8 cellular contexts compared by ENCODE assay signal in genomic region chr17:10292057-10292931, GRCh38.
DNase-seq lines count a peak whose midpoint lies in the region; FAIRE-seq and TF ChIP-seq lines count a peak whose summit lies in the region.

No MANE protein-coding gene starts in this region.

- POLR2A ChIA-PET in HEK293 (lab: Yijun Ruan, JAX): no interaction called here

- no peaks in the 10 kb centered on the region for H3K9me3 ChIP-seq in HEK293 (ENCODE audit: control insufficient read depth, insufficient read depth, low read depth, low read length)

- no peaks in the 10 kb centered on the region for H3K36me3 ChIP-seq in HEK293 (ENCODE audit: control insufficient read depth in 2 of 2, insufficient read depth in 1 of 2, low read length in 2 of 2)

- no peak overlapping the region for H3K27ac ChIP-seq in HEK293 (ENCODE audit: extremely low read depth, low read depth, low read length)

- TF ChIP-seq POLR2A in lower leg skin (IDR thresholded peaks at IDR 0.05): no peak

- H3K4me1 ChIP-seq in HEK293 (ENCODE audit: control insufficient read depth, insufficient read depth, low read length): no peaks in the 10 kb centered on the region

- TF ChIP-seq CTCF in GM10266 (IDR thresholded peaks at IDR 0.05; ENCODE audit: control insufficient read depth, insufficient read depth, low read depth, missing control alignments) (no peak), HEK293 (tag by site-specific recombination; IDR thresholded peaks at IDR 0.05) (no peak), lower leg skin (IDR thresholded peaks at IDR 0.05) (no peak), D721Med (IDR thresholded peaks at IDR 0.05; ENCODE audit: insufficient read depth, missing control alignments) (no peak)

- CTCF ChIA-PET in HEK293 (lab: Yijun Ruan, JAX): interaction anchor here (0.5 to 11.6 kb wide), 3 partner anchors 323 to 564 kb away, joined by 3 to 326 read pairs (median 6); no protein-coding TSS in a partner anchor

- 54 to 60% methylated on average over 12 of the region's 12 CpGs for WGBS in lower leg skin, 2 donors

- no peak for FAIRE-seq in D721Med (lab: Jason Lieb, UNC)

- DNase-seq in GM10266 (ENCODE audit: extremely low spot score): peak; percentile 42
- peak; percentile 79 for DNase-seq in RPMI7951 (ENCODE audit: low read depth)
- DNase-seq in lower leg skin (ENCODE audit: low spot score in 2 of 2): peak; percentile 36 to 84
- no peak for DNase-seq in NCI-H1417 treated with DMSO at 0.1 percent for 48 hours (lab: John Stamatoyannopoulos, UW)
- DNase-seq in NCI-H1417 (lab: John Stamatoyannopoulos, UW): no peak
- no peak for DNase-seq in activated effector memory CD4-positive, alpha-beta T cell treated with Interleukin-2 at 50 U/mL for 16 hours
- DNase-seq in D721Med (ENCODE audit: insufficient read length, low spot score): no peak

- H3K4me3 ChIP-seq in HEK293 (ENCODE audit: low read depth, low read length) (no peak overlapping the region), lower leg skin (ENCODE audit: low read depth, poor library complexity, severe bottlenecking) (no peak overlapping the region)

- intact Hi-C loops in lower leg skin (cut with DNase I; ENCODE audit: low total_unique reads): no loop called here

TF ChIP-seq in HEK293, 187 proteins besides CTCF, POLR2A, EP300 and RAD21:
- no peak for TF ChIP-seq PRDM1 (tag by site-specific recombination; IDR thresholded peaks at IDR 0.05)
- TF ChIP-seq KLF1 (tag by site-specific recombination; IDR thresholded peaks at IDR 0.05): peak; percentile 77

Comparison
In these comparisons a context has a peak if more than half of its experiments do, and no peak if none do; other contexts are left out.
1. DNase-seq: peak in GM10266 (single experiment), RPMI7951 (single experiment) and lower leg skin (2 of 2); none in NCI-H1417 treated with DMSO at 0.1 percent for 48 hours (single experiment), NCI-H1417 (0 of 3), activated effector memory CD4-positive, alpha-beta T cell treated with Interleukin-2 at 50 U/mL for 16 hours (single experiment) and D721Med (single experiment).